ENCODE assay signal across 8 cellular contexts in the genomic region with DNA sequence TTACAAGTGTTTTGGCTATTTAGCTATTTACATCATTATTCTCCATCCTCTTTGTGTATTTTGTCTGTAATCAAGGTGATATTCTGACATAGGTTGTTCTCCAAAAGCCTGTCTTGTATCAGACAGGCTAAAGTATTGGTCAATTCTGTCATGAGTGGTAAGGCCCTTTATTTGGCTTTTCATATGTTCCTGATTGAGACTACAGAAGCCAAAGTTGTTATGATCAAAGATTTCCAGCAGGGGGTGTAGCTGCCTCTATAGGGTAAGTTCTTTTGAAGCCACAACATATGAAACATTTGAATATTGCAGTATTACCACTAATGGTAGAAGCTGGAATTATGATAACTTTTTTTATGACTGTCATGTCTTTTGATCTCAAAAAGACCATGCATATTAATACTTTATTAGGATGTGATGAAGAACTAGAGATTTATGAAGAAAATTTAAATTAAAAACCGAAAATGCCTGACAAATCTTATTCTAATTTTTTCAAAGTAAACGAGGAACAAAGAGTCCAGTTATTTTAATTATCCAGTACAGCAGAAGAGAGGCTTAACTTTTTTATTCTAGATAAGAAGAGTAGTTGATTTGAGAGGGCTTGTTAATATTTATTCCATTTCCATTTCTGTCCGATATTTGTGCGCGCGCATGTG. TPM values are rescaled to one million over a fixed set of nuclear protein-coding genes. Genes with fewer than 3 reads are reported as not detected.
DNase-seq lines count a peak whose midpoint lies in the region; ATAC-seq, FAIRE-seq and TF ChIP-seq lines count a peak whose summit lies in the region.

No MANE protein-coding gene starts in this region.

- peaks cover 5% of the 10 kb centered on the region; the same call in 1 of the 2 replicates for H4K20me1 ChIP-seq in Karpas-422 (ENCODE audit: insufficient read depth, low read depth, low read length)

- DNase-seq in AG09319 (ENCODE audit: extremely low read depth, low read depth), result peak; percentile 69
- peak; percentile 25 for DNase-seq in GM12891 (ENCODE audit: insufficient read length, low spot score)
- peak; percentile 95 for DNase-seq in Karpas-422
- peak; percentile 62 for DNase-seq in OCI-M2 (lab: John Stamatoyannopoulos, UW; ENCODE audit: unreplicated experiment)
- DNase-seq in amniotic stem cell (lab: John Stamatoyannopoulos, UW), result peak; percentile 61
- DNase-seq in iPS-NIHi11 (ENCODE audit: low spot score), result peak; percentile 49
- DNase-seq in stimulated activated CD4-positive, alpha-beta T cell treated with anti-CD3 and anti-CD28 coated beads, Interleukin-2, amount 100 ng/mL, for 4 hours (ENCODE audit: low read depth), result peak; percentile 64

- peaks cover 12% of the 10 kb centered on the region for H3K79me2 ChIP-seq in Karpas-422 (ENCODE audit: low read length)

- ATAC-seq in HG02759 (IDR thresholded peaks at IDR 0.05; ENCODE audit: unreplicated experiment), result no peak

- H3K4me2 ChIP-seq in Karpas-422 (ENCODE audit: low read depth, low read length, poor library complexity, severe bottlenecking), result peak overlapping the region; percentile 30

- TF ChIP-seq CTCF in AG09319 (IDR thresholded peaks at IDR 0.05; ENCODE audit: low read depth, low read length), result peak; percentile 69

- no peak overlapping the region for H2AFZ ChIP-seq in Karpas-422 (ENCODE audit: low read length)

- H3K9me3 ChIP-seq in Karpas-422 (ENCODE audit: low read length), result no peaks in the 10 kb centered on the region

- no peaks in the 10 kb centered on the region for H3K9me2 ChIP-seq in Karpas-422 (replicated peaks; ENCODE audit: insufficient read depth, low read length)

- H3K4me3 ChIP-seq in Karpas-422 (ENCODE audit: low read length), result no peak overlapping the region

- H3K27me3 ChIP-seq in Karpas-422 (ENCODE audit: low read length), result no peaks in the 10 kb centered on the region

- H3K4me1 ChIP-seq in Karpas-422 (ENCODE audit: low read length), result peaks cover 22% of the 10 kb centered on the region

- H3K27ac ChIP-seq in Karpas-422 (ENCODE audit: low read length), result no peak overlapping the region

- FAIRE-seq in GM12891 (lab: Jason Lieb, UNC), result peak; percentile 84

- H3K9ac ChIP-seq in Karpas-422 (ENCODE audit: low read length), result no peak overlapping the region

- H3K36me3 ChIP-seq in Karpas-422 (ENCODE audit: insufficient read depth, low read length), result no peaks in the 10 kb centered on the region

- no peak for TF ChIP-seq POLR2A in GM12891 (IDR thresholded peaks at IDR 0.05; ENCODE audit: low read depth, low read length)

TF ChIP-seq in GM12891, 5 proteins besides CTCF, POLR2A, EP300 and RAD21:
- no peak for TF ChIP-seq SPI1 (IDR thresholded peaks at IDR 0.05; ENCODE audit: low read depth, low read length)
- no peak for TF ChIP-seq TAF1 (IDR thresholded peaks at IDR 0.05; ENCODE audit: low read depth, low read length)
- TF ChIP-seq PAX5 (IDR thresholded peaks at IDR 0.05; ENCODE audit: insufficient read depth, low read length, severe bottlenecking), result no peak
- no peak for TF ChIP-seq POLR2AphosphoS5 (IDR thresholded peaks at IDR 0.05; ENCODE audit: low read depth, low read length)
- no peak for TF ChIP-seq POU2F2 (IDR thresholded peaks at IDR 0.05; ENCODE audit: low read depth, low read length)

RNA-seq across cellular contexts. Expression of gene ARHGAP5, which starts 3.4 kb away (rescaled TPM):
- polyA plus RNA-seq in GM12891 (2012; ENCODE audit: low read depth, missing spikeins), result 1.6 TPM
- total RNA-seq in Karpas-422 (2014; rRNA removed; shearing (Covaris generic); ENCODE audit: low replicate concordance), result 63.0 and 114 TPM in 2 replicates

Comparison
In these comparisons a context has a peak if more than half of its experiments do, and no peak if none do; other contexts are left out.
1. DNase-seq: peak in every context shown above with its lines; median percentile 95 in Karpas-422; 69 in AG09319; 64 in stimulated activated CD4-positive, alpha-beta T cell treated with anti-CD3 and anti-CD28 coated beads, Interleukin-2, amount 100 ng/mL, for 4 hours; 62 in OCI-M2; 61 in amniotic stem cell; 49 in iPS-NIHi11; 25 in GM12891.